In the genomic region with DNA sequence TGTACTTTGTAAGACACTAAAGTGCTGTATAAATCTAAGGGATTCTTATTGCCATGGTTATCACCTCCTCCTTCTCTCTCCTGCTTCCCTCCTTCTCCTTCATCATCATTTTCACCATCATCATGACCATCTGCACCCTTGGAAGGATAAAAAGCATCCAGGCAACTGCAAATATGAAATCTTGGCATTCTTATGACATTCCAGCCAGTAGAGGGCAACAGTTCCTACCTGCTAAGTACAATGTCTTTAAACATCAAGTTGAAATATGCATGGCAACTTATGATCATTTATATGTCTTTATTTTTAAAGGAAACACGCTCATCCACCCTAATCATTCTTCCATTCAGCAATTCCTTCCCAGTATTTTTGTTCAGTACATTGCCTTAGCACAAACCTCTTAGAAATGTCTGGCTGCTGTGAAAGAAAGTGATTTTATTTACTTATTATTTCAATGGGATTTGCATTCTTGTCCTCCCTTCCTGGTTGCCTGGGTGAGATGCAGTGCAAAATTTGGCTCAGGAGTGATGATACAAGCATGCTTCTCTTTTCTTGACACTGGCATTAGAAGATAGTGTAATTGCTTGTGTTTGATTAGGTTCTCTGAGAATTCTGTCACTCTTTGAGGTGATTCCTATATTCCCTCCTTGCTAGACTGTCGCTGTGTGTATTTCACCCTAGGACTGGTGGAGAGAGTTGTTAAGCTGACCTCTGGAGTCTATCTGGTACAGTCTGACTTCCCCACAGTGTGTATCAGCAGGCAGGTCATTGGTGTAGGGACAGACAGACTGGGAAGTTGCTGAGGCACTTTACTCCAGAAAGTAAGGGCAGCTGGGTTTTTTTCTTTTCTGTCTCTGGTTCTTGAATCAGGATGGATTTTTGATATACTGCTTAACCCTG, we compare ENCODE assay signal across 8 cellular contexts.
DNase-seq lines count a peak whose midpoint lies in the region; ATAC-seq and TF ChIP-seq lines count a peak whose summit lies in the region.

No MANE protein-coding gene starts in this region.

- H3K4me1 Mint-ChIP-seq in nephron, result peaks cover 29% of the 10 kb centered on the region
- no peaks in the 10 kb centered on the region for H3K4me1 Mint-ChIP-seq in activated naive CD4-positive, alpha-beta T cell treated with anti-CD3 and anti-CD28 coated beads, Interleukin-2, amount 10 ng/mL, durations not matched to agents 7 days and 5 days

- H3K9ac ChIP-seq in colonic mucosa (ENCODE audit: low read depth in 2 of 2, low read length in 2 of 2), result no peak overlapping the region

- no peaks in the 10 kb centered on the region for H3K4me1 ChIP-seq in colonic mucosa

- CTCF ChIA-PET in activated naive CD4-positive, alpha-beta T cell treated with anti-CD3 and anti-CD28 coated beads, Interleukin-2, amount 10 ng/mL, durations not matched to agents 7 days and 5 days (lab: Charles Lee), result no interaction called here

- H3K4me3 ChIP-seq in colonic mucosa, result no peak overlapping the region

- no peaks in the 10 kb centered on the region for H3K36me3 Mint-ChIP-seq in nephron (ENCODE audit: low read depth)
- no peaks in the 10 kb centered on the region for H3K36me3 Mint-ChIP-seq in activated naive CD4-positive, alpha-beta T cell treated with anti-CD3 and anti-CD28 coated beads, Interleukin-2, amount 10 ng/mL, durations not matched to agents 7 days and 5 days

- peak; percentile 74 for DNase-seq in DMS 273 (lab: John Stamatoyannopoulos, UW; ENCODE audit: unreplicated experiment)
- DNase-seq in DMS 273 treated with DMSO at 0.1 percent for 48 hours (lab: John Stamatoyannopoulos, UW), result no peak
- peak; percentile 1 for DNase-seq in NCI-H1694 (lab: John Stamatoyannopoulos, UW)
- no peak for DNase-seq in colonic mucosa
- DNase-seq in activated naive CD4-positive, alpha-beta T cell treated with anti-CD3 and anti-CD28 coated beads, Interleukin-2, amount 10 ng/mL, durations not matched to agents 7 days and 5 days, result no peak
- DNase-seq in ureter (ENCODE audit: low spot score), result no peak

- intact Hi-C loops in colonic mucosa (cut with DNase I), result no loop called here

- no peaks in the 10 kb centered on the region for H3K9me3 Mint-ChIP-seq in nephron
- no peaks in the 10 kb centered on the region for H3K9me3 Mint-ChIP-seq in activated naive CD4-positive, alpha-beta T cell treated with anti-CD3 and anti-CD28 coated beads, Interleukin-2, amount 10 ng/mL, durations not matched to agents 7 days and 5 days

- H3K9me3 ChIP-seq in colonic mucosa, result no peaks in the 10 kb centered on the region

- H3K4me3 Mint-ChIP-seq in nephron, result no peak overlapping the region
- H3K4me3 Mint-ChIP-seq in activated naive CD4-positive, alpha-beta T cell treated with anti-CD3 and anti-CD28 coated beads, Interleukin-2, amount 10 ng/mL, durations not matched to agents 7 days and 5 days, result no peak overlapping the region

- peak overlapping the region; percentile 0 to 7 (median 3) for H3K27ac Mint-ChIP-seq in nephron
- H3K27ac Mint-ChIP-seq in activated naive CD4-positive, alpha-beta T cell treated with anti-CD3 and anti-CD28 coated beads, Interleukin-2, amount 10 ng/mL, durations not matched to agents 7 days and 5 days, result no peak overlapping the region

- ATAC-seq in GM21528 (IDR thresholded peaks at IDR 0.05; ENCODE audit: low FRiP score, unreplicated experiment), result no peak

- no peaks in the 10 kb centered on the region for H3K36me3 ChIP-seq in colonic mucosa

- TF ChIP-seq CTCF in colonic mucosa (IDR thresholded peaks at IDR 0.05) (peak; percentile 59), nephron (IDR thresholded peaks at IDR 0.05; ENCODE audit: unreplicated experiment in 3 of 3) (peak; percentile 70 to 86 (median 80))

- no peak overlapping the region for H3K27ac ChIP-seq in colonic mucosa

- H3K27me3 Mint-ChIP-seq in nephron (ENCODE audit: low read depth), result peaks cover 10% of the 10 kb centered on the region
- H3K27me3 Mint-ChIP-seq in activated naive CD4-positive, alpha-beta T cell treated with anti-CD3 and anti-CD28 coated beads, Interleukin-2, amount 10 ng/mL, durations not matched to agents 7 days and 5 days, result peaks cover 5% of the 10 kb centered on the region

- H3K27me3 ChIP-seq in colonic mucosa, result no peaks in the 10 kb centered on the region

Comparison
In these comparisons a context has a peak if more than half of its experiments do, and no peak if none do; other contexts are left out.
1. DNase-seq: peak in DMS 273 (single experiment) and NCI-H1694 (single experiment); none in DMS 273 treated with DMSO at 0.1 percent for 48 hours (single experiment), colonic mucosa (single experiment), activated naive CD4-positive, alpha-beta T cell treated with anti-CD3 and anti-CD28 coated beads, Interleukin-2, amount 10 ng/mL, durations not matched to agents 7 days and 5 days (single experiment) and ureter (single experiment).